Comparison of ENCODE assay signal across 15 cellular contexts in the genomic region with DNA sequence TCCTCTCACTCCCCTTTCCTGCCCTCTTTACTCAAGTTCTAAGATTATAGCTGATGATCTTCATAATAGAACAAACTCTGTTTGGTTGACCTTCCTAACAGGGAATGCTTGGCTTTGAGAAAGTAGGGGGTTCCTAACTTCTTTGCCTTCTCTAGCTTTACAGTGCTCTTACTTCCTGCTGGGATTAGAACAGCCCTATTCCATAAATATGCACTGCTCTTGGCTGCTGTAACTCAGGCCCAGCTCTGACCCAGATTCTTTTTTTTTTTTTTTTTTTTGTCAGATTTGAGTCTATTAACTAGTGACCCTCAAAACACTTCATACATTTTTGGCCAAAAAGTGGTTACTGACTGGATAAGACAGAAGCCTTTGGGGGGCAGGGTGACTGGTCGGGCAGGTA. TPM values are rescaled to one million over a fixed set of nuclear protein-coding genes. Genes with fewer than 3 reads are reported as not detected.
DNase-seq lines count a peak whose midpoint lies in the region; ATAC-seq and TF ChIP-seq lines count a peak whose summit lies in the region.
"Had no signal": no experiment of that assay in that cellular context is flagged by ENCODE, and none has a peak within 500 bp of the region (broad histone marks: within the 10 kb centered on the region; RNA-seq: fewer than 3 reads in every experiment).

No MANE protein-coding gene starts in this region.

- H3K4me1 ChIP-seq in left ventricle myocardium inferior (peaks cover 100% of the 10 kb centered on the region), upper lobe of right lung (peaks cover 60% of the 10 kb centered on the region), breast epithelium (peaks cover 0 to 10% of the 10 kb centered on the region in 2 donors)

- no peak overlapping the region for H3K4me3 Mint-ChIP-seq in activated naive CD8-positive, alpha-beta T cell treated with anti-CD3 and anti-CD28 coated beads, Interleukin-2, amount 10 ng/mL, durations not matched to agents 7 days and 5 days
- H3K4me3 Mint-ChIP-seq in natural killer cell = no peak overlapping the region

- H3K36me3 Mint-ChIP-seq in activated naive CD8-positive, alpha-beta T cell treated with anti-CD3 and anti-CD28 coated beads, Interleukin-2, amount 10 ng/mL, durations not matched to agents 7 days and 5 days = peaks cover 45% of the 10 kb centered on the region
- H3K36me3 Mint-ChIP-seq in natural killer cell = no peaks in the 10 kb centered on the region

- POLR2A ChIA-PET in activated naive CD8-positive, alpha-beta T cell treated with anti-CD3 and anti-CD28 coated beads, Interleukin-2, amount 10 ng/mL, durations not matched to agents 7 days and 5 days (lab: Charles Lee) = interaction anchor here (0.6 kb wide), 1 partner anchor 47 kb away, joined by 5 read pairs; no protein-coding TSS in a partner anchor

- H3K9me3 Mint-ChIP-seq in activated naive CD8-positive, alpha-beta T cell treated with anti-CD3 and anti-CD28 coated beads, Interleukin-2, amount 10 ng/mL, durations not matched to agents 7 days and 5 days = no peaks in the 10 kb centered on the region
- no peaks in the 10 kb centered on the region for H3K9me3 Mint-ChIP-seq in natural killer cell

- intact Hi-C loops in left ventricle myocardium inferior (cut with micrococcal nuclease) (no loop called here), Right ventricle myocardium superior (cut with DNase I) (no loop called here), natural killer cell (cut with micrococcal nuclease) (no loop called here), upper lobe of right lung (cut with DNase I) (no loop called here), breast epithelium (cut with DNase I; ENCODE audit: low total_unique reads) (no loop called here)

- peaks cover 21% of the 10 kb centered on the region for H3K36me3 ChIP-seq in left ventricle myocardium inferior
- H3K36me3 ChIP-seq in upper lobe of right lung = peaks cover 52% of the 10 kb centered on the region
- H3K36me3 ChIP-seq in breast epithelium = no peaks in the 10 kb centered on the region

- H3K27me3 Mint-ChIP-seq in activated naive CD8-positive, alpha-beta T cell treated with anti-CD3 and anti-CD28 coated beads, Interleukin-2, amount 10 ng/mL, durations not matched to agents 7 days and 5 days = no peaks in the 10 kb centered on the region
- H3K27me3 Mint-ChIP-seq in natural killer cell (ENCODE audit: low read depth in 2 of 2) = no peaks in the 10 kb centered on the region

- no peak for ATAC-seq in Right ventricle myocardium superior (ENCODE audit: poor library complexity)
- ATAC-seq in activated naive CD8-positive, alpha-beta T cell treated with anti-CD3 and anti-CD28 coated beads, Interleukin-2, amount 10 ng/mL, durations not matched to agents 7 days and 5 days (ENCODE audit: low read depth) = no peak
- ATAC-seq in natural killer cell = no peak
- ATAC-seq in upper lobe of right lung = no peak
- ATAC-seq: SK-N-SH treated with all-trans-retinoic acid at 6 μM for 48 hours had no signal

- H3K27me3 ChIP-seq in left ventricle myocardium inferior (ENCODE audit: low read depth) (no peaks in the 10 kb centered on the region), upper lobe of right lung (no peaks in the 10 kb centered on the region), breast epithelium (no peaks in the 10 kb centered on the region)
- H3K27me3 ChIP-seq: vagina had no signal

- DNase-seq in left ventricle myocardium inferior (no peak), Right ventricle myocardium superior (no peak), natural killer cell (no peak), upper lobe of right lung (no peak), foreskin melanocyte (no peak), GM19238 (ENCODE audit: insufficient read length, low spot score) (no peak), breast epithelium (ENCODE audit: low spot score in 2 of 2) (no peak)
- DNase-seq in activated naive CD8-positive, alpha-beta T cell treated with anti-CD3 and anti-CD28 coated beads, Interleukin-2, amount 10 ng/mL, durations not matched to agents 7 days and 5 days = no peak
- DNase-seq: hypothalamus; NCI-H1694 treated with DMSO at 0.1 percent for 48 hours; NCI-H510A treated with DMSO at 0.1 percent for 48 hours; stimulated activated CD8-positive, alpha-beta memory T cell treated with anti-CD3 and anti-CD28 coated beads, Interleukin-4, amount 100 ng/mL, for 48 hours; WERI-Rb-1 had no signal

- TF ChIP-seq CTCF in left ventricle myocardium inferior (IDR thresholded peaks at IDR 0.05; ENCODE audit: borderline replicate concordance) (no peak), natural killer cell (IDR thresholded peaks at IDR 0.05) (no peak), upper lobe of right lung (IDR thresholded peaks at IDR 0.05) (no peak), breast epithelium (IDR thresholded peaks at IDR 0.05) (no peak)

- H3K4me3 ChIP-seq in left ventricle myocardium inferior = no peak overlapping the region
- no peak overlapping the region for H3K4me3 ChIP-seq in upper lobe of right lung
- H3K4me3 ChIP-seq in breast epithelium = no peak overlapping the region
- H3K4me3 ChIP-seq: vagina had no signal

- peak overlapping the region; percentile 58 for H3K27ac Mint-ChIP-seq in activated naive CD8-positive, alpha-beta T cell treated with anti-CD3 and anti-CD28 coated beads, Interleukin-2, amount 10 ng/mL, durations not matched to agents 7 days and 5 days
- H3K27ac Mint-ChIP-seq in natural killer cell = peak overlapping the region; percentile 68 to 92

- TF ChIP-seq POLR2A in breast epithelium (IDR thresholded peaks at IDR 0.05) = no peak

- peak overlapping the region; percentile 91 for H3K27ac ChIP-seq in left ventricle myocardium inferior (replicated peaks)
- H3K27ac ChIP-seq in upper lobe of right lung = peak overlapping the region; percentile 6
- peak overlapping the region in 1 of 2 donors; percentile 50 for H3K27ac ChIP-seq in breast epithelium
- H3K27ac ChIP-seq: vagina, WERI-Rb-1 had no signal

- H3K9me3 ChIP-seq in left ventricle myocardium inferior (replicated peaks) (no peaks in the 10 kb centered on the region), upper lobe of right lung (no peaks in the 10 kb centered on the region), breast epithelium (no peaks in the 10 kb centered on the region)
- H3K9me3 ChIP-seq: vagina had no signal

- peaks cover 50% of the 10 kb centered on the region for H3K4me1 Mint-ChIP-seq in activated naive CD8-positive, alpha-beta T cell treated with anti-CD3 and anti-CD28 coated beads, Interleukin-2, amount 10 ng/mL, durations not matched to agents 7 days and 5 days
- peaks cover 75 to 81% of the 10 kb centered on the region in 2 donors for H3K4me1 Mint-ChIP-seq in natural killer cell

RNA-seq across cellular contexts. Expression of a gene that starts 39.4 kb away (rescaled TPM):
- total RNA-seq in left ventricle myocardium inferior (5.6 TPM), Right ventricle myocardium superior (5.5 TPM), natural killer cell (10 to 100 TPM; 23.1 to 35.2 (median 30.3) TPM), upper lobe of right lung (16.7 TPM), breast epithelium (10 to 100 TPM; 18.7 to 36.8 (median 29.7) TPM)
- total RNA-seq in activated naive CD8-positive, alpha-beta T cell treated with anti-CD3 and anti-CD28 coated beads, Interleukin-2, amount 10 ng/mL, durations not matched to agents 7 days and 5 days = 10 to 100 TPM; 21.5 TPM

RNA-seq across cellular contexts. Expression of a gene that starts 52.5 kb away (rescaled TPM):
- total RNA-seq in left ventricle myocardium inferior = 31.7 TPM
- 29.4 TPM for total RNA-seq in Right ventricle myocardium superior
- total RNA-seq in activated naive CD8-positive, alpha-beta T cell treated with anti-CD3 and anti-CD28 coated beads, Interleukin-2, amount 10 ng/mL, durations not matched to agents 7 days and 5 days = 100 to 1,000 TPM; 118 to 124 TPM
- total RNA-seq in natural killer cell = 100 to 1,000 TPM; 199 to 214 (median 202) TPM
- total RNA-seq in upper lobe of right lung = 64.3 TPM
- total RNA-seq in breast epithelium = 10 to 100 TPM; 32.8 to 41.9 (median 35.4) TPM
